In the genomic region with DNA sequence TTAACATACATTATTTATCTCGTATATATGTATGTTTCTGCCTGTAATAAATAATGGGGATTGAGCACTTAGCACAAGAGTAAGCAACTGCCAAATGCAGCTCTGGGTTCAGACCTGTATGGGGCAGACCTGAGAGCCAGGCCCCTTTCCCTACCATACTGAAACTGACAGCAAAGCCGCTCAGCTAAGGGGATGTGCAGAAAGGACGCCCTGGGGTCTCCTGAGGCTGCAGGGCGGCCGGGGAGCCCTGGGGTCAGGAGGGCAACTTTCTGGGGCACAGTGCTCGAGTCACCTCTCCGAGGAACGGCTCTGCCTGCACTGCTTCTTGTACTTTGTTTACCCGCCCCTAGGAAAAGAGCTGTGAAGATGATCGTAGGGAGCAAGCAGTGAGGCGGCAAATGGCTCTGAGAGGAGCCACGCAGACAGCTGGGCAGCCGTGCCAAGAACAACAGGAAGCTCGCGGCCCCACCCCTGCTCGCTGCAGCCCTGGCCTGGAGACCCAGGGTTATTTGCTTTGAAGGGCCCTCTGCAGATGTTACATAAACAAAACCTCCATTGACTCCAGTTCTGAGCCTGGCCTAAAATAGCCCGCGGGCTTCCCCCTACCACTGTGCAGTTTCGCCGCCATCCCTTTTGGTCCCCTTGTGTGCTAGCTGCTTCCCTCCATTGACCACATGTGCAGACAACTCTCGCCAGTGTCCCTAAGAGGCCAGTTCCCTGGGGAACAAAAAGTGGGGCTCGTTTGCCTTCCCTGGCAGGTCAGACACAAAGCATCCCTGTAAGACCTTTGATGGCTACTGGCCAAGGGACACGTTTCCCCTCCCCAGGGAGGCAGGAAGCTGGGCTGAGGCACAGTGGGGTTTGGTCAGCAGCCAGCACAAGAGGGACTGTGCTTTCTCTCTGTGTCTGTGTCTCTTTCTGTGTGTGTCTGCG, we compare ENCODE assay signal across 1 cellular context.
TF ChIP-seq lines count a peak whose summit lies in the region.

No MANE protein-coding gene starts in this region.

TF ChIP-seq in HepG2, 621 proteins besides CTCF, POLR2A, EP300 and RAD21 (continued from another document and continues in another):
- 0 out of 2 replicates have a peak, but pooled peaks have one; percentile 42 for TF ChIP-seq ELF1 (CRISPR knock-in tag; IDR thresholded peaks at IDR 0.05)
- TF ChIP-seq, protein P1, sequence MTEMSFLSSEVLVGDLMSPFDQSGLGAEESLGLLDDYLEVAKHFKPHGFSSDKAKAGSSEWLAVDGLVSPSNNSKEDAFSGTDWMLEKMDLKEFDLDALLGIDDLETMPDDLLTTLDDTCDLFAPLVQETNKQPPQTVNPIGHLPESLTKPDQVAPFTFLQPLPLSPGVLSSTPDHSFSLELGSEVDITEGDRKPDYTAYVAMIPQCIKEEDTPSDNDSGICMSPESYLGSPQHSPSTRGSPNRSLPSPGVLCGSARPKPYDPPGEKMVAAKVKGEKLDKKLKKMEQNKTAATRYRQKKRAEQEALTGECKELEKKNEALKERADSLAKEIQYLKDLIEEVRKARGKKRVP (CRISPR knock-in tag; IDR thresholded peaks at IDR 0.05), result no peak
- TF ChIP-seq ZNF792 (CRISPR knock-in tag; IDR thresholded peaks at IDR 0.05), result no peak
- no peak for TF ChIP-seq SP1 (IDR thresholded peaks at IDR 0.05)
- no peak for TF ChIP-seq SP1 (CRISPR knock-in tag; IDR thresholded peaks at IDR 0.05)
- TF ChIP-seq, protein P2, sequence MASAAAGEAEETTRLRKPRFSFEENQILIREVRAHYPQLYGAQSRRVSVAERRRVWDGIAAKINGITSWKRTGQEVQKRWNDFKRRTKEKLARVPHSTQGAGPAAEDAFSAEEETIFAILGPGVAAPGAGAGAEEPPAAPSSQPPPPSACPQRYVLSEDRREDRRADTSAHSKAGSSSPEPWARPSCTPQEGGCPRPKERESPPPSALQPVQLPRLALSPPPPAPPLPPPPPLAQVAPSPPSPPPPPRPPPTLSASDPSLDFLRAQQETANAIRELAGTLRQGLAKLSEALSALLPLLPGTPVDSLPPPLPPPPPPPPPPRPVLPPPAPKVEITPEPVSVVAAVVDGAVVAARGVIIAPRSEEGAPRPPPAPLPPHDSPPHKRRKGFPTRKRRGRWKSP (CRISPR knock-in tag; IDR thresholded peaks at IDR 0.05), result no peak
- TF ChIP-seq ZNF329 (CRISPR knock-in tag; IDR thresholded peaks at IDR 0.05; ENCODE audit: low read depth), result no peak
- TF ChIP-seq, protein P3, sequence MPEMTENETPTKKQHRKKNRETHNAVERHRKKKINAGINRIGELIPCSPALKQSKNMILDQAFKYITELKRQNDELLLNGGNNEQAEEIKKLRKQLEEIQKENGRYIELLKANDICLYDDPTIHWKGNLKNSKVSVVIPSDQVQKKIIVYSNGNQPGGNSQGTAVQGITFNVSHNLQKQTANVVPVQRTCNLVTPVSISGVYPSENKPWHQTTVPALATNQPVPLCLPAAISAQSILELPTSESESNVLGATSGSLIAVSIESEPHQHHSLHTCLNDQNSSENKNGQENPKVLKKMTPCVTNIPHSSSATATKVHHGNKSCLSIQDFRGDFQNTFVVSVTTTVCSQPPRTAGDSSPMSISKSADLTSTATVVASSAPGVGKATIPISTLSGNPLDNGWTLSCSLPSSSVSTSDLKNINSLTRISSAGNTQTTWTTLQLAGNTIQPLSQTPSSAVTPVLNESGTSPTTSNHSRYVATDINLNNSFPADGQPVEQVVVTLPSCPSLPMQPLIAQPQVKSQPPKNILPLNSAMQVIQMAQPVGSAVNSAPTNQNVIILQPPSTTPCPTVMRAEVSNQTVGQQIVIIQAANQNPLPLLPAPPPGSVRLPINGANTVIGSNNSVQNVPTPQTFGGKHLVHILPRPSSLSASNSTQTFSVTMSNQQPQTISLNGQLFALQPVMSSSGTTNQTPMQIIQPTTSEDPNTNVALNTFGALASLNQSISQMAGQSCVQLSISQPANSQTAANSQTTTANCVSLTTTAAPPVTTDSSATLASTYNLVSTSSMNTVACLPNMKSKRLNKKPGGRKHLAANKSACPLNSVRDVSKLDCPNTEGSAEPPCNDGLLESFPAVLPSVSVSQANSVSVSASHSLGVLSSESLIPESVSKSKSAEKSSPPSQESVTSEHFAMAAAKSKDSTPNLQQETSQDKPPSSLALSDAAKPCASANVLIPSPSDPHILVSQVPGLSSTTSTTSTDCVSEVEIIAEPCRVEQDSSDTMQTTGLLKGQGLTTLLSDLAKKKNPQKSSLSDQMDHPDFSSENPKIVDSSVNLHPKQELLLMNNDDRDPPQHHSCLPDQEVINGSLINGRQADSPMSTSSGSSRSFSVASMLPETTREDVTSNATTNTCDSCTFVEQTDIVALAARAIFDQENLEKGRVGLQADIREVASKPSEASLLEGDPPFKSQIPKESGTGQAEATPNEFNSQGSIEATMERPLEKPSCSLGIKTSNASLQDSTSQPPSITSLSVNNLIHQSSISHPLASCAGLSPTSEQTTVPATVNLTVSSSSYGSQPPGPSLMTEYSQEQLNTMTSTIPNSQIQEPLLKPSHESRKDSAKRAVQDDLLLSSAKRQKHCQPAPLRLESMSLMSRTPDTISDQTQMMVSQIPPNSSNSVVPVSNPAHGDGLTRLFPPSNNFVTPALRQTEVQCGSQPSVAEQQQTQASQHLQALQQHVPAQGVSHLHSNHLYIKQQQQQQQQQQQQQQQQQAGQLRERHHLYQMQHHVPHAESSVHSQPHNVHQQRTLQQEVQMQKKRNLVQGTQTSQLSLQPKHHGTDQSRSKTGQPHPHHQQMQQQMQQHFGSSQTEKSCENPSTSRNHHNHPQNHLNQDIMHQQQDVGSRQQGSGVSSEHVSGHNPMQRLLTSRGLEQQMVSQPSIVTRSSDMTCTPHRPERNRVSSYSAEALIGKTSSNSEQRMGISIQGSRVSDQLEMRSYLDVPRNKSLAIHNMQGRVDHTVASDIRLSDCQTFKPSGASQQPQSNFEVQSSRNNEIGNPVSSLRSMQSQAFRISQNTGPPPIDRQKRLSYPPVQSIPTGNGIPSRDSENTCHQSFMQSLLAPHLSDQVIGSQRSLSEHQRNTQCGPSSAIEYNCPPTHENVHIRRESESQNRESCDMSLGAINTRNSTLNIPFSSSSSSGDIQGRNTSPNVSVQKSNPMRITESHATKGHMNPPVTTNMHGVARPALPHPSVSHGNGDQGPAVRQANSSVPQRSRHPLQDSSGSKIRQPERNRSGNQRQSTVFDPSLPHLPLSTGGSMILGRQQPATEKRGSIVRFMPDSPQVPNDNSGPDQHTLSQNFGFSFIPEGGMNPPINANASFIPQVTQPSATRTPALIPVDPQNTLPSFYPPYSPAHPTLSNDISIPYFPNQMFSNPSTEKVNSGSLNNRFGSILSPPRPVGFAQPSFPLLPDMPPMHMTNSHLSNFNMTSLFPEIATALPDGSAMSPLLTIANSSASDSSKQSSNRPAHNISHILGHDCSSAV (CRISPR knock-in tag; IDR thresholded peaks at IDR 0.05; ENCODE audit: borderline replicate concordance), result no peak
- TF ChIP-seq, protein P4, sequence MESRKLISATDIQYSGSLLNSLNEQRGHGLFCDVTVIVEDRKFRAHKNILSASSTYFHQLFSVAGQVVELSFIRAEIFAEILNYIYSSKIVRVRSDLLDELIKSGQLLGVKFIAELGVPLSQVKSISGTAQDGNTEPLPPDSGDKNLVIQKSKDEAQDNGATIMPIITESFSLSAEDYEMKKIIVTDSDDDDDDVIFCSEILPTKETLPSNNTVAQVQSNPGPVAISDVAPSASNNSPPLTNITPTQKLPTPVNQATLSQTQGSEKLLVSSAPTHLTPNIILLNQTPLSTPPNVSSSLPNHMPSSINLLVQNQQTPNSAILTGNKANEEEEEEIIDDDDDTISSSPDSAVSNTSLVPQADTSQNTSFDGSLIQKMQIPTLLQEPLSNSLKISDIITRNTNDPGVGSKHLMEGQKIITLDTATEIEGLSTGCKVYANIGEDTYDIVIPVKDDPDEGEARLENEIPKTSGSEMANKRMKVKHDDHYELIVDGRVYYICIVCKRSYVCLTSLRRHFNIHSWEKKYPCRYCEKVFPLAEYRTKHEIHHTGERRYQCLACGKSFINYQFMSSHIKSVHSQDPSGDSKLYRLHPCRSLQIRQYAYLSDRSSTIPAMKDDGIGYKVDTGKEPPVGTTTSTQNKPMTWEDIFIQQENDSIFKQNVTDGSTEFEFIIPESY (CRISPR knock-in tag; IDR thresholded peaks at IDR 0.05), result no peak
- TF ChIP-seq, protein P5, sequence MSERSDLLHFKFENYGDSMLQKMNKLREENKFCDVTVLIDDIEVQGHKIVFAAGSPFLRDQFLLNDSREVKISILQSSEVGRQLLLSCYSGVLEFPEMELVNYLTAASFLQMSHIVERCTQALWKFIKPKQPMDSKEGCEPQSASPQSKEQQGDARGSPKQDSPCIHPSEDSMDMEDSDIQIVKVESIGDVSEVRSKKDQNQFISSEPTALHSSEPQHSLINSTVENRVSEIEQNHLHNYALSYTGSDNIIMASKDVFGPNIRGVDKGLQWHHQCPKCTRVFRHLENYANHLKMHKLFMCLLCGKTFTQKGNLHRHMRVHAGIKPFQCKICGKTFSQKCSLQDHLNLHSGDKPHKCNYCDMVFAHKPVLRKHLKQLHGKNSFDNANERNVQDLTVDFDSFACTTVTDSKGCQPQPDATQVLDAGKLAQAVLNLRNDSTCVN (CRISPR knock-in tag; IDR thresholded peaks at IDR 0.05; ENCODE audit: borderline replicate concordance), result no peak
- no peak for TF ChIP-seq ZNF629 (CRISPR knock-in tag; conservative IDR thresholded peaks at IDR 0.05)
- no peak for TF ChIP-seq KMT2A (CRISPR knock-in tag; IDR thresholded peaks at IDR 0.05)
- no peak for TF ChIP-seq BHLHE40 (IDR thresholded peaks at IDR 0.05; ENCODE audit: low read length)
- TF ChIP-seq, protein P6, sequence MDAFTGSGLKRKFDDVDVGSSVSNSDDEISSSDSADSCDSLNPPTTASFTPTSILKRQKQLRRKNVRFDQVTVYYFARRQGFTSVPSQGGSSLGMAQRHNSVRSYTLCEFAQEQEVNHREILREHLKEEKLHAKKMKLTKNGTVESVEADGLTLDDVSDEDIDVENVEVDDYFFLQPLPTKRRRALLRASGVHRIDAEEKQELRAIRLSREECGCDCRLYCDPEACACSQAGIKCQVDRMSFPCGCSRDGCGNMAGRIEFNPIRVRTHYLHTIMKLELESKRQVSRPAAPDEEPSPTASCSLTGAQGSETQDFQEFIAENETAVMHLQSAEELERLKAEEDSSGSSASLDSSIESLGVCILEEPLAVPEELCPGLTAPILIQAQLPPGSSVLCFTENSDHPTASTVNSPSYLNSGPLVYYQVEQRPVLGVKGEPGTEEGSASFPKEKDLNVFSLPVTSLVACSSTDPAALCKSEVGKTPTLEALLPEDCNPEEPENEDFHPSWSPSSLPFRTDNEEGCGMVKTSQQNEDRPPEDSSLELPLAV (CRISPR knock-in tag; conservative IDR thresholded peaks at IDR 0.05; ENCODE audit: low read depth), result no peak
- no peak for TF ChIP-seq ZNF138 (CRISPR knock-in tag; IDR thresholded peaks at IDR 0.05; ENCODE audit: low read depth)
- TF ChIP-seq ZNF251 (CRISPR knock-in tag; IDR thresholded peaks at IDR 0.05), result no peak
- TF ChIP-seq DR1 (CRISPR knock-in tag; IDR thresholded peaks at IDR 0.05), result no peak
- TF ChIP-seq TBL1XR1 (IDR thresholded peaks at IDR 0.05; ENCODE audit: borderline replicate concordance, low read length, partially characterized antibody), result no peak
- TF ChIP-seq NR2F2 (IDR thresholded peaks at IDR 0.05; ENCODE audit: borderline replicate concordance, low read depth), result no peak
- TF ChIP-seq, protein P7, sequence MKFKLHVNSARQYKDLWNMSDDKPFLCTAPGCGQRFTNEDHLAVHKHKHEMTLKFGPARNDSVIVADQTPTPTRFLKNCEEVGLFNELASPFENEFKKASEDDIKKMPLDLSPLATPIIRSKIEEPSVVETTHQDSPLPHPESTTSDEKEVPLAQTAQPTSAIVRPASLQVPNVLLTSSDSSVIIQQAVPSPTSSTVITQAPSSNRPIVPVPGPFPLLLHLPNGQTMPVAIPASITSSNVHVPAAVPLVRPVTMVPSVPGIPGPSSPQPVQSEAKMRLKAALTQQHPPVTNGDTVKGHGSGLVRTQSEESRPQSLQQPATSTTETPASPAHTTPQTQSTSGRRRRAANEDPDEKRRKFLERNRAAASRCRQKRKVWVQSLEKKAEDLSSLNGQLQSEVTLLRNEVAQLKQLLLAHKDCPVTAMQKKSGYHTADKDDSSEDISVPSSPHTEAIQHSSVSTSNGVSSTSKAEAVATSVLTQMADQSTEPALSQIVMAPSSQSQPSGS (CRISPR knock-in tag; IDR thresholded peaks at IDR 0.05), result no peak
- TF ChIP-seq, protein P8, sequence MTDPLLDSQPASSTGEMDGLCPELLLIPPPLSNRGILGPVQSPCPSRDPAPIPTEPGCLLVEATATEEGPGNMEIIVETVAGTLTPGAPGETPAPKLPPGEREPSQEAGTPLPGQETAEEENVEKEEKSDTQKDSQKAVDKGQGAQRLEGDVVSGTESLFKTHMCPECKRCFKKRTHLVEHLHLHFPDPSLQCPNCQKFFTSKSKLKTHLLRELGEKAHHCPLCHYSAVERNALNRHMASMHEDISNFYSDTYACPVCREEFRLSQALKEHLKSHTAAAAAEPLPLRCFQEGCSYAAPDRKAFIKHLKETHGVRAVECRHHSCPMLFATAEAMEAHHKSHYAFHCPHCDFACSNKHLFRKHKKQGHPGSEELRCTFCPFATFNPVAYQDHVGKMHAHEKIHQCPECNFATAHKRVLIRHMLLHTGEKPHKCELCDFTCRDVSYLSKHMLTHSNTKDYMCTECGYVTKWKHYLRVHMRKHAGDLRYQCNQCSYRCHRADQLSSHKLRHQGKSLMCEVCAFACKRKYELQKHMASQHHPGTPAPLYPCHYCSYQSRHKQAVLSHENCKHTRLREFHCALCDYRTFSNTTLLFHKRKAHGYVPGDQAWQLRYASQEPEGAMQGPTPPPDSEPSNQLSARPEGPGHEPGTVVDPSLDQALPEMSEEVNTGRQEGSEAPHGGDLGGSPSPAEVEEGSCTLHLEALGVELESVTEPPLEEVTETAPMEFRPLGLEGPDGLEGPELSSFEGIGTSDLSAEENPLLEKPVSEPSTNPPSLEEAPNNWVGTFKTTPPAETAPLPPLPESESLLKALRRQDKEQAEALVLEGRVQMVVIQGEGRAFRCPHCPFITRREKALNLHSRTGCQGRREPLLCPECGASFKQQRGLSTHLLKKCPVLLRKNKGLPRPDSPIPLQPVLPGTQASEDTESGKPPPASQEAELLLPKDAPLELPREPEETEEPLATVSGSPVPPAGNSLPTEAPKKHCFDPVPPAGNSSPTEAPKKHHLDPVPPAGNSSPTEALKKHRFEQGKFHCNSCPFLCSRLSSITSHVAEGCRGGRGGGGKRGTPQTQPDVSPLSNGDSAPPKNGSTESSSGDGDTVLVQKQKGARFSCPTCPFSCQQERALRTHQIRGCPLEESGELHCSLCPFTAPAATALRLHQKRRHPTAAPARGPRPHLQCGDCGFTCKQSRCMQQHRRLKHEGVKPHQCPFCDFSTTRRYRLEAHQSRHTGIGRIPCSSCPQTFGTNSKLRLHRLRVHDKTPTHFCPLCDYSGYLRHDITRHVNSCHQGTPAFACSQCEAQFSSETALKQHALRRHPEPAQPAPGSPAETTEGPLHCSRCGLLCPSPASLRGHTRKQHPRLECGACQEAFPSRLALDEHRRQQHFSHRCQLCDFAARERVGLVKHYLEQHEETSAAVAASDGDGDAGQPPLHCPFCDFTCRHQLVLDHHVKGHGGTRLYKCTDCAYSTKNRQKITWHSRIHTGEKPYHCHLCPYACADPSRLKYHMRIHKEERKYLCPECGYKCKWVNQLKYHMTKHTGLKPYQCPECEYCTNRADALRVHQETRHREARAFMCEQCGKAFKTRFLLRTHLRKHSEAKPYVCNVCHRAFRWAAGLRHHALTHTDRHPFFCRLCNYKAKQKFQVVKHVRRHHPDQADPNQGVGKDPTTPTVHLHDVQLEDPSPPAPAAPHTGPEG (CRISPR knock-in tag; IDR thresholded peaks at IDR 0.05), result no peak
- TF ChIP-seq, protein P9, sequence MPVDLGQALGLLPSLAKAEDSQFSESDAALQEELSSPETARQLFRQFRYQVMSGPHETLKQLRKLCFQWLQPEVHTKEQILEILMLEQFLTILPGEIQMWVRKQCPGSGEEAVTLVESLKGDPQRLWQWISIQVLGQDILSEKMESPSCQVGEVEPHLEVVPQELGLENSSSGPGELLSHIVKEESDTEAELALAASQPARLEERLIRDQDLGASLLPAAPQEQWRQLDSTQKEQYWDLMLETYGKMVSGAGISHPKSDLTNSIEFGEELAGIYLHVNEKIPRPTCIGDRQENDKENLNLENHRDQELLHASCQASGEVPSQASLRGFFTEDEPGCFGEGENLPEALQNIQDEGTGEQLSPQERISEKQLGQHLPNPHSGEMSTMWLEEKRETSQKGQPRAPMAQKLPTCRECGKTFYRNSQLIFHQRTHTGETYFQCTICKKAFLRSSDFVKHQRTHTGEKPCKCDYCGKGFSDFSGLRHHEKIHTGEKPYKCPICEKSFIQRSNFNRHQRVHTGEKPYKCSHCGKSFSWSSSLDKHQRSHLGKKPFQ (CRISPR knock-in tag; IDR thresholded peaks at IDR 0.05; ENCODE audit: insufficient replicate concordance), result no peak
- no peak for TF ChIP-seq BCL6 (CRISPR knock-in tag; IDR thresholded peaks at IDR 0.05)
